ENCODE assay signal across 24 cellular contexts in the genomic region with DNA sequence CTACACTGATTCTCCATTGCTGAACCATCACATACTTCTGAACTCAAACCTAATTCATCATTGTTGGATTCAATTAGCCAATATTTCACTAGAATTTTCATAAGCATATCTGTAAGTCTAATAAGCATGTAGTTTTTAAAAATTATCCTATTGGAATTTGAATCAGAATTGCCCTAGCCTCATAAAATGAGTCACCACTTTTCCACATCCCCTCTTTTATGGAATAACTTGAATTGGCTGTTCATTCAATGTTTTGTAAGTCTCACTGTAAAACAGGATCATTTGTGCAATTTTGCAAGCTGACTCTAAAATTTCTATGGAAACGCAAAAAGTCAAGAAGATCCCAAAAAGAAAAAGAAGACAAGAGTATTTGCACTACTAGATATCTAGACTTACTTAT.
"Had no signal": no experiment of that assay in that cellular context is flagged by ENCODE, and none has a peak within 500 bp of the region (broad histone marks: within the 10 kb centered on the region; RNA-seq: fewer than 3 reads in every experiment).

No MANE protein-coding gene starts in this region.

- H3K9me3 Mint-ChIP-seq: activated T-helper 1 cell treated with anti-CD3 and anti-CD28 coated beads, Interleukin-12 subunit alpha, Interleukin-12 subunit beta, Interleukin-2, Interleukin-4 antibody, amounts not matched to agents 30 ng/mL and 10 ng/mL and 1 ng/mL, durations not matched to agents 14 hours and 24 hours and 36 hours; natural killer cell; type B pancreatic cell had no signal

- H3K36me3 Mint-ChIP-seq: activated naive CD4-positive, alpha-beta T cell treated with anti-CD3 and anti-CD28 coated beads, Interleukin-2, amount 50 U/mL, for 72 hours; natural killer cell had no signal

- H3K27me3 ChIP-seq: brain microvascular endothelial cell, esophagus muscularis mucosa, sigmoid colon, spleen, vagina had no signal

- H3K27ac ChIP-seq: brain microvascular endothelial cell, esophagus muscularis mucosa, left ventricle myocardium inferior, sigmoid colon, spleen, thoracic aorta, vagina, WERI-Rb-1 had no signal

- H3K4me1 ChIP-seq: esophagus muscularis mucosa, left ventricle myocardium inferior, sigmoid colon, spleen, vagina had no signal

- H3K9me3 ChIP-seq: esophagus muscularis mucosa, left ventricle myocardium inferior, sigmoid colon, spleen, thoracic aorta, vagina had no signal

- H3K27me3 Mint-ChIP-seq: type B pancreatic cell had no signal

- DNase-seq: activated CD4-positive, alpha-beta T cell treated with anti-CD3 and anti-CD28 coated beads, Interleukin-2, amount 50 U/mL, for 1 hour; activated CD4-positive, CD25-positive, alpha-beta regulatory T cell treated with anti-CD3 and anti-CD28 coated beads, Interleukin-2, amount 50 U/mL, for 72 hours; activated CD8-positive, alpha-beta T cell treated with anti-CD3 and anti-CD28 coated beads, Interleukin-2, amount 10 ng/mL, durations not matched to agents 7 days and 5 days; activated gamma-delta T cell; aorta; brain microvascular endothelial cell; central memory CD4-positive, alpha-beta T cell; effector memory CD4-positive, alpha-beta T cell; left ventricle myocardium inferior; mammary epithelial cell; natural killer cell; retina; sigmoid colon; spleen; stimulated activated CD4-positive, alpha-beta T cell treated with anti-CD3 and anti-CD28 coated beads, Interleukin-4, amount 100 ng/mL, for 1 hour; stimulated activated naive CD4-positive, alpha-beta T cell; WERI-Rb-1 had no signal

- H3K36me3 ChIP-seq: brain microvascular endothelial cell, esophagus muscularis mucosa, left ventricle myocardium inferior, sigmoid colon, spleen, thoracic aorta, vagina, WERI-Rb-1 had no signal

- H3K4me1 Mint-ChIP-seq: natural killer cell had no signal

- H3K4me3 ChIP-seq: esophagus muscularis mucosa, left ventricle myocardium inferior, sigmoid colon, spleen, thoracic aorta, vagina had no signal

- H3K27ac Mint-ChIP-seq: activated CD8-positive, alpha-beta T cell treated with anti-CD3 and anti-CD28 coated beads, Interleukin-2, amount 10 ng/mL, durations not matched to agents 7 days and 5 days; activated naive CD4-positive, alpha-beta T cell treated with anti-CD3 and anti-CD28 coated beads, Interleukin-2, amount 50 U/mL, for 72 hours; activated T-helper 1 cell treated with anti-CD3 and anti-CD28 coated beads, Interleukin-12 subunit alpha, Interleukin-12 subunit beta, Interleukin-2, Interleukin-4 antibody, amounts not matched to agents 30 ng/mL and 10 ng/mL and 1 ng/mL, durations not matched to agents 14 hours and 24 hours and 36 hours; mesothelial cell of epicardium; natural killer cell; type B pancreatic cell had no signal

- H3K4me3 Mint-ChIP-seq: activated CD8-positive, alpha-beta T cell treated with anti-CD3 and anti-CD28 coated beads, Interleukin-2, amount 10 ng/mL, durations not matched to agents 7 days and 5 days; activated T-helper 1 cell treated with anti-CD3 and anti-CD28 coated beads, Interleukin-12 subunit alpha, Interleukin-12 subunit beta, Interleukin-2, Interleukin-4 antibody, amounts not matched to agents 30 ng/mL and 10 ng/mL and 1 ng/mL, durations not matched to agents 14 hours and 24 hours and 36 hours; mesothelial cell of epicardium; natural killer cell; type B pancreatic cell had no signal
